In genomic region chr16:19153876-19154275, GRCh38 we compare ENCODE assay signal across 1 cellular context.
A peak's percentile ranks its signal among the peaks of the same experiment; 100 is the strongest.
TF ChIP-seq lines count a peak whose summit lies in the region.

No MANE protein-coding gene starts in this region.

TF ChIP-seq in K562, 482 proteins besides CTCF, POLR2A, EP300 and RAD21 (continued from another document):
- peak; percentile 22; the same call in 1 of the 2 replicates for TF ChIP-seq MGA (IDR thresholded peaks at IDR 0.05)
- TF ChIP-seq MCM5 (IDR thresholded peaks at IDR 0.05; ENCODE audit: low read depth) = no peak
- TF ChIP-seq NR1H2 (CRISPR knock-in tag; IDR thresholded peaks at IDR 0.05) = no peak
- TF ChIP-seq NR3C1 (CRISPR knock-in tag; IDR thresholded peaks at IDR 0.05) = no peak
- no peak for TF ChIP-seq ZNF280B (CRISPR knock-in tag; IDR thresholded peaks at IDR 0.05)
- no peak for TF ChIP-seq CBX8 (IDR thresholded peaks at IDR 0.05; ENCODE audit: borderline replicate concordance, extremely low read depth, low read depth, low read length, poor library complexity, severe bottlenecking)
- TF ChIP-seq ZKSCAN1 (IDR thresholded peaks at IDR 0.05; ENCODE audit: low read depth, low read length) = no peak
- TF ChIP-seq KAT2B (IDR thresholded peaks at IDR 0.05; ENCODE audit: low read depth, low read length) = no peak
- peak in 1 of 3 experiments; percentile 30 for TF ChIP-seq YY1 (IDR thresholded peaks at IDR 0.05; ENCODE audit: borderline replicate concordance in 1 of 3, control insufficient read depth in 1 of 3, extremely low read depth in 1 of 3, insufficient read depth in 3 of 3, insufficient read length in 1 of 3, insufficient replicate concordance in 2 of 3, low read depth in 1 of 3, low read length in 2 of 3)
- 0 out of 4 replicates have a peak, but pooled peaks of 1 of the 2 experiments have one; percentile 72 for TF ChIP-seq TBL1XR1 (IDR thresholded peaks at IDR 0.05; ENCODE audit: low read length in 2 of 2)
- TF ChIP-seq HDAC8 (tag; IDR thresholded peaks at IDR 0.05) = 0 out of 2 replicates have a peak, but pooled peaks have one; percentile 48
- peak; percentile 53; the same call in 1 of the 2 replicates for TF ChIP-seq CTBP1 (IDR thresholded peaks at IDR 0.05; ENCODE audit: borderline replicate concordance)
- peak; percentile 81 for TF ChIP-seq ZBTB40 (IDR thresholded peaks at IDR 0.05)
- TF ChIP-seq ZBTB40 (CRISPR knock-in tag; IDR thresholded peaks at IDR 0.05) = no peak
- peak; percentile 62; the same call in 1 of the 2 replicates for TF ChIP-seq CC2D1A (IDR thresholded peaks at IDR 0.05)
- peak; percentile 85 for TF ChIP-seq NCOA1 (IDR thresholded peaks at IDR 0.05; ENCODE audit: low read depth)
- peak; percentile 67; the same call in 1 of the 2 replicates for TF ChIP-seq TOE1 (IDR thresholded peaks at IDR 0.05; ENCODE audit: borderline replicate concordance)
- TF ChIP-seq TOE1 (CRISPR knock-in tag; IDR thresholded peaks at IDR 0.05; ENCODE audit: borderline replicate concordance, low read depth) = no peak
- TF ChIP-seq ZEB2 (IDR thresholded peaks at IDR 0.05) = peak; percentile 80
- peak; percentile 69; the same call in 1 of the 2 replicates for TF ChIP-seq CBX1 (IDR thresholded peaks at IDR 0.05; ENCODE audit: low read depth)
- no peak for TF ChIP-seq SMAD4 (CRISPR knock-in tag; conservative IDR thresholded peaks at IDR 0.05)
- 0 out of 4 replicates have a peak, but pooled peaks of 1 of the 2 experiments have one; percentile 10 for TF ChIP-seq RCOR1 (IDR thresholded peaks at IDR 0.05; ENCODE audit: borderline replicate concordance in 1 of 2, low read depth in 2 of 2, low read length in 2 of 2)
- TF ChIP-seq PYGO2 (tag; IDR thresholded peaks at IDR 0.05) = 0 out of 2 replicates have a peak, but pooled peaks have one; percentile 46
TF ChIP-seq in K562: peak in this region for 36.
